14 cellular contexts compared by ENCODE assay signal in the genomic region with DNA sequence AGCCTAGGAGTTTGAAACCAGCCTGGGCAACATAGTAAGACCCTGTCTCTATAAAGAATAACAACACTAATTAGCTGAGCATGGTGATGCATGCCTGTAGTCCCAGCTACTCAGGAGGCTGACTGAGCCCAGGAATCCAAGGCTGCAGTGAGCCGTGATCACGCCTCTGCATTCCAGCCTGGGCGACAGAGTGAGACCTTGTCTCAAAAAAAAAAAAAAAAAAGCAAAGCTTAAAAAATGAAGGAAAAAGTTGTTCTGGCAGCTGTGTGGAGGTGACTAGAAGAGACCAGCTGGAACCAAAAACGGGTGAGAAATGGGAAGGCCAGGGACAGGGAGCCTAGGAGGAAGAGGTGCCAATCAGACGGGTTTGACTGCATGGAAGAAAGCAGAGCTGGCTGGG.
"Had no signal": no experiment of that assay in that cellular context is flagged by ENCODE, and none has a peak within 500 bp of the region (broad histone marks: within the 10 kb centered on the region; RNA-seq: fewer than 3 reads in every experiment).

No MANE protein-coding gene starts in this region.

- H3K27ac Mint-ChIP-seq: activated CD8-positive, alpha-beta T cell treated with anti-CD3 and anti-CD28 coated beads for 36 hours; activated T-helper 1 cell treated with anti-CD3 and anti-CD28 coated beads, Interleukin-12 subunit alpha, Interleukin-12 subunit beta, Interleukin-2, Interleukin-4 antibody, amounts not matched to agents 30 ng/mL and 10 ng/mL and 1 ng/mL, durations not matched to agents 14 hours and 24 hours and 36 hours; T-cell had no signal

- H3K9me3 ChIP-seq: heart left ventricle, right lobe of liver, upper lobe of right lung had no signal

- H3K4me3 Mint-ChIP-seq: activated CD8-positive, alpha-beta T cell treated with anti-CD3 and anti-CD28 coated beads for 36 hours; activated T-helper 1 cell treated with anti-CD3 and anti-CD28 coated beads, Interleukin-12 subunit alpha, Interleukin-12 subunit beta, Interleukin-2, Interleukin-4 antibody, amounts not matched to agents 30 ng/mL and 10 ng/mL and 1 ng/mL, durations not matched to agents 14 hours and 24 hours and 36 hours had no signal

- H3K27me3 ChIP-seq: heart left ventricle, right lobe of liver, upper lobe of right lung had no signal

- DNase-seq: activated CD8-positive, alpha-beta memory T cell treated with anti-CD3 and anti-CD28 coated beads, Interleukin-2, amount 50 U/mL, for 4 hours; activated CD8-positive, alpha-beta T cell treated with anti-CD3 and anti-CD28 coated beads for 36 hours; activated naive CD4-positive, alpha-beta T cell treated with anti-CD3 and anti-CD28 coated beads, Interleukin-2, amount 50 U/mL, for 16 hours; foreskin melanocyte; heart left ventricle; left ventricle myocardium superior; mesendoderm; right lobe of liver; stimulated activated naive CD4-positive, alpha-beta T cell treated with Interleukin-2 at 50 U/mL for 16 hours; T-cell; upper lobe of right lung had no signal

- H3K4me3 ChIP-seq: heart left ventricle, right lobe of liver, SK-N-MC, upper lobe of right lung had no signal

- H3K27me3 Mint-ChIP-seq: activated CD8-positive, alpha-beta T cell treated with anti-CD3 and anti-CD28 coated beads for 36 hours; T-cell had no signal

- H3K9me3 Mint-ChIP-seq: activated CD8-positive, alpha-beta T cell treated with anti-CD3 and anti-CD28 coated beads for 36 hours; activated T-helper 1 cell treated with anti-CD3 and anti-CD28 coated beads, Interleukin-12 subunit alpha, Interleukin-12 subunit beta, Interleukin-2, Interleukin-4 antibody, amounts not matched to agents 30 ng/mL and 10 ng/mL and 1 ng/mL, durations not matched to agents 14 hours and 24 hours and 36 hours; T-cell had no signal

- H3K27ac ChIP-seq: heart left ventricle, right lobe of liver, SK-N-MC, upper lobe of right lung, VCaP had no signal
